In genomic region chrX:97691901-97692455, GRCh38 we compare ENCODE assay signal across 1 cellular context.
TF ChIP-seq lines count a peak whose summit lies in the region.

No MANE protein-coding gene starts in this region.

TF ChIP-seq in GM23338, 12 proteins besides CTCF, POLR2A, EP300 and RAD21 (continued from another document):
- TF ChIP-seq ZNF462 (CRISPR knock-in tag; IDR thresholded peaks at IDR 0.05) (no peak), STAT1 (IDR thresholded peaks at IDR 0.05; ENCODE audit: unreplicated experiment) (no peak), NANOG (IDR thresholded peaks at IDR 0.05; ENCODE audit: borderline replicate concordance) (no peak), ZNF114 (CRISPR knock-in tag; IDR thresholded peaks at IDR 0.05) (no peak), EZH2 (IDR thresholded peaks at IDR 0.05; ENCODE audit: low read depth, unreplicated experiment) (no peak), EZH2phosphoT487 (IDR thresholded peaks at IDR 0.05; ENCODE audit: unreplicated experiment) (no peak), JUNB (IDR thresholded peaks at IDR 0.05; ENCODE audit: unreplicated experiment) (no peak), ETS1 (IDR thresholded peaks at IDR 0.05) (no peak), REST (IDR thresholded peaks at IDR 0.05; ENCODE audit: unreplicated experiment) (no peak)
